24 cellular contexts compared by ENCODE assay signal in the genomic region with DNA sequence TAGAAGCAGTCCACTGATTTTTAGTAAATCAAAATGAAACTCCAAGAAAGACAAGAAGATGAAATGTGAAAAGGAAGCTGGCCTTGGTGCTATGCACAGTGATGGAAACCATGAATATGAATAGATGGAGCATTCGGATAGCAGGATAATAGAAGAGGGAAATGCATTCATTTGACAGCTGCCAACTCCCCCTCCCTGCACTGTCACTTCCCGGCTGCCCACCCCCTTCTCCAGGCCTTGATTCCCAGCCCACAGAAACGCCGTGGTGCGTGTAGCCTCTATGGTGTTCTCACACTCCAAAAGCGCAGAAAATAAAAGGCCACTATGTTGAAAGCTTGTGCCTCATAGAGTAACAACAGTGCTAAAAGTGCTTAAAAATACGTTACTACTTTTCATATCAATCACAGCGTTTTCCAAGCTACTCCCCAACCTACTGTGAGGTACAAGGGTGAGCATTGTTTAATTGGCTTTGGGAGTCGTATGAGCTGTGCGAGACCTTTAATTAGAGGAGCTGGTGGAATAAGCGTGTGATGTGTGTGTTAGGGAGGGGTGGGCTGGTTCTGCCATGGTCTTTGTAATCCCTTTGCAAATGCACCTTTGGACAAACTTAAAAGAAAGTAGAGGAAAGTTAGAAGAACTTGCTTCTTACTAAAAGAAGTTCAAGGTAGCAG. TPM values are rescaled to one million over a fixed set of nuclear protein-coding genes. Genes with fewer than 3 reads are reported as not detected.
DNase-seq lines count a peak whose midpoint lies in the region; ATAC-seq, FAIRE-seq and TF ChIP-seq lines count a peak whose summit lies in the region.
"Had no signal": no experiment of that assay in that cellular context is flagged by ENCODE, and none has a peak within 500 bp of the region (broad histone marks: within the 10 kb centered on the region; RNA-seq: fewer than 3 reads in every experiment).

No MANE protein-coding gene starts in this region.

- 90% methylated on average over 9 of the region's 11 CpGs for WGBS in mammary epithelial cell (ENCODE audit: low coverage, missing lambda C conversion rate)
- WGBS in trophoblast cell (ENCODE audit: extremely low coverage, insufficient coverage, insufficient read length): 100% methylated on average over 3 of the region's 11 CpGs
- WGBS in HepG2 (ENCODE audit: low lambda C conversion rate): 44% methylated on average over 11 of the region's 11 CpGs

- no peak overlapping the region for H2BK12ac ChIP-seq in trophoblast cell (ENCODE audit: low read length)

- H2AFZ ChIP-seq in mammary epithelial cell (ENCODE audit: low read depth, low read length): no peak overlapping the region
- H2AFZ ChIP-seq in trophoblast cell (ENCODE audit: insufficient read depth, low read length, poor library complexity): no peak overlapping the region
- H2AFZ ChIP-seq in HepG2 (ENCODE audit: low read length): no peak overlapping the region

- DNase-seq in mammary epithelial cell (no peak), trophoblast cell (no peak), MV-4-11 (lab: John Stamatoyannopoulos, UW) (no peak), HepG2 (ENCODE audit: low spot score) (no peak), SKM-1 (lab: John Stamatoyannopoulos, UW; ENCODE audit: unreplicated experiment) (no peak)
- DNase-seq: activated naive CD8-positive, alpha-beta T cell treated with anti-CD3 and anti-CD28 coated beads, Interleukin-2, amount 50 U/mL, for 24 hours; CD4-positive, alpha-beta memory T cell; Karpas-422; kidney glomerular epithelial cell; NCI-H1417 treated with DMSO at 0.1 percent for 48 hours; NCI-H2227 treated with DMSO at 0.1 percent for 48 hours; Right ventricle myocardium superior; T-helper 1 cell; uterus; WERI-Rb-1 had no signal

- no peak overlapping the region for H2AK5ac ChIP-seq in trophoblast cell (ENCODE audit: low read length)

- H3K27ac ChIP-seq in HUES6 (ENCODE audit: low read depth, low read length): no peak overlapping the region
- H3K27ac ChIP-seq in mammary epithelial cell (ENCODE audit: insufficient read depth, low read depth, low read length): peak overlapping the region; percentile 86
- H3K27ac ChIP-seq in iPS-20b (ENCODE audit: low read length): no peak overlapping the region
- H3K27ac ChIP-seq in trophoblast cell (ENCODE audit: low read depth, low read length): no peak overlapping the region
- no peak overlapping the region for H3K27ac ChIP-seq in HepG2 (ENCODE audit: extremely low read length, insufficient read depth, low read length)
- H3K27ac ChIP-seq: uterus, WERI-Rb-1 had no signal

- no peak for TF ChIP-seq POLR2A in HepG2 (IDR thresholded peaks at IDR 0.05; ENCODE audit: insufficient read depth in 1 of 2, low read depth in 2 of 2, low read length in 2 of 2)

- H3K79me2 ChIP-seq in mammary epithelial cell (ENCODE audit: insufficient read depth, low read length) (peaks cover 58% of the 10 kb centered on the region), trophoblast cell (ENCODE audit: control insufficient read depth, insufficient read depth, low read length, poor library complexity) (peaks cover 1% of the 10 kb centered on the region), HepG2 (ENCODE audit: insufficient read depth, low read length) (no peaks in the 10 kb centered on the region)

- H3K14ac ChIP-seq in trophoblast cell (ENCODE audit: low read length): no peak overlapping the region

- H3K36me3 ChIP-seq in HUES6 (ENCODE audit: control insufficient read depth, insufficient read depth, low read length) (no peaks in the 10 kb centered on the region), mammary epithelial cell (ENCODE audit: insufficient read depth, low read length) (no peaks in the 10 kb centered on the region), iPS-20b (ENCODE audit: insufficient read depth, low read depth, low read length) (no peaks in the 10 kb centered on the region), trophoblast cell (ENCODE audit: control insufficient read depth in 1 of 2, insufficient read depth in 2 of 2, low read length in 2 of 2) (no peaks in the 10 kb centered on the region), HepG2 (replicated peaks in 1 of 2; ENCODE audit: control insufficient read depth in 1 of 2, insufficient read depth in 2 of 2, low read length in 2 of 2) (no peaks in the 10 kb centered on the region)
- H3K36me3 ChIP-seq: uterus, WERI-Rb-1 had no signal

- no peaks in the 10 kb centered on the region for H3K27me3 ChIP-seq in HUES6 (ENCODE audit: control insufficient read depth, insufficient read depth, low read length)
- H3K27me3 ChIP-seq in mammary epithelial cell (ENCODE audit: insufficient read depth, low read length): no peaks in the 10 kb centered on the region
- H3K27me3 ChIP-seq in iPS-20b (ENCODE audit: insufficient read depth, low read length): no peaks in the 10 kb centered on the region
- no peaks in the 10 kb centered on the region for H3K27me3 ChIP-seq in trophoblast cell (ENCODE audit: insufficient read depth, low read length)
- H3K27me3 ChIP-seq in HepG2 (ENCODE audit: control insufficient read depth in 1 of 2, insufficient read depth in 2 of 2, low read length in 2 of 2): no peaks in the 10 kb centered on the region
- H3K27me3 ChIP-seq: uterus had no signal

- no peak overlapping the region for H3K23ac ChIP-seq in trophoblast cell (ENCODE audit: low read length)

- H3K4me1 ChIP-seq in HUES6 (ENCODE audit: control insufficient read depth, insufficient read depth, low read length): peaks cover 46% of the 10 kb centered on the region
- H3K4me1 ChIP-seq in mammary epithelial cell (ENCODE audit: insufficient read depth, low read length): peaks cover 48% of the 10 kb centered on the region
- H3K4me1 ChIP-seq in iPS-20b (ENCODE audit: insufficient read depth, low read length): peaks cover 45% of the 10 kb centered on the region
- H3K4me1 ChIP-seq in trophoblast cell (ENCODE audit: control insufficient read depth in 1 of 2, insufficient read depth in 2 of 2, low read length in 2 of 2): peaks cover 2 to 4% of the 10 kb centered on the region in 2 experiments
- H3K4me1 ChIP-seq in HepG2 (ENCODE audit: insufficient read depth, low read length): no peaks in the 10 kb centered on the region

- H2BK120ac ChIP-seq in trophoblast cell (ENCODE audit: insufficient read depth, low read length, poor library complexity): no peak overlapping the region

- no peak overlapping the region for H3K9ac ChIP-seq in HUES6 (ENCODE audit: low read length)
- no peak overlapping the region for H3K9ac ChIP-seq in mammary epithelial cell (ENCODE audit: insufficient read depth, low read length)
- no peak overlapping the region; the same call in 1 of the 2 replicates for H3K9ac ChIP-seq in iPS-20b (ENCODE audit: low read depth, low read length)
- H3K9ac ChIP-seq in trophoblast cell (ENCODE audit: low read length): no peak overlapping the region
- no peak overlapping the region for H3K9ac ChIP-seq in HepG2 (ENCODE audit: insufficient read depth, low read depth, low read length)

- POLR2A ChIA-PET in HepG2 (lab: Yijun Ruan, JAX): no interaction called here

- H3K4me2 ChIP-seq in mammary epithelial cell (ENCODE audit: insufficient read depth, low read depth, low read length): peak overlapping the region; percentile 77
- no peak overlapping the region for H3K4me2 ChIP-seq in trophoblast cell (ENCODE audit: low read length)
- H3K4me2 ChIP-seq in HepG2 (ENCODE audit: low read depth, low read length): no peak overlapping the region

- intact Hi-C loops in mammary epithelial cell (cut with micrococcal nuclease): loop anchor here (2.0 to 5.0 kb wide), 2 partner anchors 31 to 71 kb away; a partner anchor contains a TSS
- intact Hi-C loops in HepG2 (cut with micrococcal nuclease; ENCODE audit: unreplicated experiment): no loop called here

- no peak for TF ChIP-seq CTCF in mammary epithelial cell (conservative IDR thresholded peaks at IDR 0.05 in 1 of 2, IDR thresholded peaks at IDR 0.05 in 1 of 2; ENCODE audit: extremely low read depth in 1 of 2, insufficient read depth in 1 of 2, low read depth in 1 of 2, low read length in 2 of 2)
- no peak for TF ChIP-seq CTCF in HepG2 (CRISPR knock-in tag; IDR thresholded peaks at IDR 0.05)

- no peak overlapping the region for H2BK5ac ChIP-seq in trophoblast cell (ENCODE audit: low read depth, low read length, poor library complexity)

- no peak for TF ChIP-seq RAD21 in HepG2 (CRISPR knock-in tag; IDR thresholded peaks at IDR 0.05)

- no peak overlapping the region for H3K18ac ChIP-seq in trophoblast cell (ENCODE audit: low read length)

- no peak overlapping the region for H4K8ac ChIP-seq in trophoblast cell (ENCODE audit: low read depth, low read length)

- no TSS peak for BruUV-seq in mammary epithelial cell (replicated peaks; lab: Mats Ljungman, UMichigan)
- BruUV-seq in HepG2 (replicated peaks; lab: Mats Ljungman, UMichigan): no TSS peak

- H3K9me3 ChIP-seq in HUES6 (ENCODE audit: control insufficient read depth, insufficient read depth, low read depth, low read length): 0 out of 2 replicates have a peak, but pooled peaks cover 7% of the 10 kb centered on the region
- no peaks in the 10 kb centered on the region for H3K9me3 ChIP-seq in mammary epithelial cell (replicated peaks; ENCODE audit: insufficient read depth, low read length)
- H3K9me3 ChIP-seq in iPS-20b (ENCODE audit: insufficient read depth, low read depth, low read length): no peaks in the 10 kb centered on the region
- no peaks in the 10 kb centered on the region for H3K9me3 ChIP-seq in trophoblast cell (ENCODE audit: insufficient read depth, low read depth, low read length)
- H3K9me3 ChIP-seq in HepG2 (ENCODE audit: low read length): no peaks in the 10 kb centered on the region
- H3K9me3 ChIP-seq: uterus had no signal

- no peaks in the 10 kb centered on the region for H3K79me1 ChIP-seq in trophoblast cell (ENCODE audit: low read length)

- H3K4ac ChIP-seq in trophoblast cell (ENCODE audit: low read depth, low read length): peak overlapping the region; percentile 29

- dilution Hi-C loops in mammary epithelial cell (cut with HindIII; ENCODE audit: low sequenced_read_pairs): no loop called here

- CTCF ChIA-PET in mammary epithelial cell (lab: Charles Lee; ENCODE audit: low non-redundant PET): no interaction called here
- CTCF ChIA-PET in HepG2 (lab: Yijun Ruan, JAX; ENCODE audit: low intra/inter-chr PET ratio, low total read pairs): no interaction called here

- TF ChIP-seq EP300 in HepG2 (IDR thresholded peaks at IDR 0.05; ENCODE audit: low read depth in 2 of 2, low read length in 2 of 2) (no peak), HepG2 (CRISPR knock-in tag; IDR thresholded peaks at IDR 0.05; ENCODE audit: borderline replicate concordance) (no peak)

- H4K12ac ChIP-seq in trophoblast cell (ENCODE audit: low read depth, low read length): no peak overlapping the region

- H3K4me3 ChIP-seq in HUES6 (ENCODE audit: low read depth, low read length) (0 out of 2 replicates have a peak overlapping the region, but pooled peaks have one; percentile 8), mammary epithelial cell (replicated peaks in 1 of 3; ENCODE audit: insufficient read depth in 1 of 3, low read depth in 2 of 3, low read length in 3 of 3) (no peak overlapping the region), iPS-20b (ENCODE audit: low read length) (peak overlapping the region; percentile 55), trophoblast cell (ENCODE audit: low read depth, low read length) (no peak overlapping the region), HepG2 (replicated peaks in 1 of 3; ENCODE audit: insufficient read depth in 1 of 3, low read depth in 2 of 3, low read length in 3 of 3) (no peak overlapping the region)
- H3K4me3 ChIP-seq: uterus had no signal

- in situ Hi-C loops in mammary epithelial cell (cut with MboI; ENCODE audit: low sequenced_read_pairs in 2 of 2): no loop called here
- in situ Hi-C loops in HepG2 (cut with HindIII; ENCODE audit: extremely low pct_ligation_motif_present, low pct_unique_long_range_greater_than_20kb): no loop called here

- no peak overlapping the region for H4K91ac ChIP-seq in trophoblast cell (ENCODE audit: low read depth, low read length)

- FAIRE-seq in HepG2 (lab: Jason Lieb, UNC): no peak

- H4K20me1 ChIP-seq in mammary epithelial cell (ENCODE audit: insufficient read depth, low read length) (no peaks in the 10 kb centered on the region), HepG2 (ENCODE audit: insufficient read depth, low read length) (no peaks in the 10 kb centered on the region)

- ATAC-seq in GM19035 (IDR thresholded peaks at IDR 0.05; ENCODE audit: unreplicated experiment) (no peak), HepG2 (no peak)
- ATAC-seq: activated naive CD8-positive, alpha-beta T cell treated with anti-CD3 and anti-CD28 coated beads, Interleukin-2, amount 50 U/mL, for 24 hours; activated T-helper 17 cell treated with anti-CD3 and anti-CD28 coated beads, Interleukin-2, amount 50 U/mL, for 72 hours had no signal

RNA-seq across cellular contexts. Expression of a gene that starts 26.1 kb away (rescaled TPM):
- total RNA-seq in mammary epithelial cell (not detected), HepG2 (2016; rRNA removed; fragmentation: Illumina TruSeq; extraction: Trizol) (not detected in 2 replicates)
- polyA plus RNA-seq in mammary epithelial cell (not detected), HepG2 (2011; rRNA removed) (not detected in 2 replicates)
- polyA minus RNA-seq in mammary epithelial cell: not detected
- polyA plus RNA-seq in trophoblast cell (2013): not detected in 2 replicates
- total RNA-seq in HepG2 (2016; cell fraction: cytosol; rRNA removed; fragmentation: Illumina TruSeq; extraction: Trizol; ENCODE audit: low read depth): not detected in 2 replicates
- total RNA-seq in HepG2 (2016; cell fraction: insoluble cytoplasmic fraction; rRNA removed; fragmentation: Illumina TruSeq; extraction: Trizol): not detected in 2 replicates
- not detected in 2 replicates for total RNA-seq in HepG2 (2016; cell fraction: membrane; rRNA removed; fragmentation: Illumina TruSeq; extraction: Trizol)
- total RNA-seq in HepG2 (2016; cell fraction: nucleus; rRNA removed; fragmentation: Illumina TruSeq; extraction: Trizol): not detected in 2 replicates
- not detected in 2 replicates for polyA plus RNA-seq in HepG2 (2011; cell fraction: cytosol; rRNA removed)
- not detected in 2 replicates for polyA plus RNA-seq in HepG2 (2011; cell fraction: nucleus; rRNA removed)
- not detected in 2 replicates for polyA plus RNA-seq in HepG2 (2012)
- polyA plus RNA-seq in HepG2 (2016; cell fraction: cytosol; fragmentation: Illumina TruSeq; extraction: Trizol; ENCODE audit: low read depth): not detected in 2 replicates
- polyA plus RNA-seq in HepG2 (2016; cell fraction: insoluble cytoplasmic fraction; fragmentation: Illumina TruSeq; extraction: Trizol; ENCODE audit: low read depth): not detected in 2 replicates
- not detected in 2 replicates for polyA plus RNA-seq in HepG2 (2016; cell fraction: membrane; fragmentation: Illumina TruSeq; extraction: Trizol; ENCODE audit: low read depth)
- not detected in 2 replicates for polyA plus RNA-seq in HepG2 (2016; cell fraction: nucleus; fragmentation: Illumina TruSeq; extraction: Trizol; ENCODE audit: insufficient read depth, low read depth)
- polyA minus RNA-seq in HepG2 (2011; rRNA and poly(A)+ RNA removed; ENCODE audit: low replicate concordance): not detected in 2 replicates
- not detected in 2 replicates for polyA minus RNA-seq in HepG2 (2011; cell fraction: cytosol; rRNA and poly(A)+ RNA removed)
- not detected in 2 replicates for polyA minus RNA-seq in HepG2 (2011; cell fraction: nucleus; rRNA and poly(A)+ RNA removed)
- total RNA-seq: activated CD8-positive, alpha-beta memory T cell treated with anti-CD3 and anti-CD28 coated beads for 36 hours; activated T-helper 17 cell treated with anti-CD3 and anti-CD28 coated beads, Interleukin-2, amount 50 U/mL, for 72 hours; CD4-positive, alpha-beta memory T cell; chondrocyte; glomerular endothelial cell; renal cortical epithelial cell; Right ventricle myocardium superior; uterus had no signal
- polyA plus RNA-seq: AG04450; CD4-positive, alpha-beta memory T cell had no signal

RNA-seq across cellular contexts. Expression of a gene that starts 31.6 kb away (rescaled TPM):
- total RNA-seq in mammary epithelial cell (10 to 100 TPM; 18.8 to 19.3 TPM), HepG2 (2016; rRNA removed; fragmentation: Illumina TruSeq; extraction: Trizol) (0.03 and 0.09 TPM in 2 replicates)
- polyA plus RNA-seq in mammary epithelial cell (14.9 TPM), HepG2 (2011; rRNA removed) (0.03 TPM in 2 replicates)
- polyA minus RNA-seq in mammary epithelial cell: 27.4 TPM
- 24.9 and 25.0 TPM in 2 replicates for polyA plus RNA-seq in trophoblast cell (2013)
- total RNA-seq in HepG2 (2016; cell fraction: cytosol; rRNA removed; fragmentation: Illumina TruSeq; extraction: Trizol; ENCODE audit: low read depth): not detected in 2 replicates
- total RNA-seq in HepG2 (2016; cell fraction: insoluble cytoplasmic fraction; rRNA removed; fragmentation: Illumina TruSeq; extraction: Trizol): 0.06 TPM in 2 replicates
- 0.03 and 0.09 TPM in 2 replicates for total RNA-seq in HepG2 (2016; cell fraction: membrane; rRNA removed; fragmentation: Illumina TruSeq; extraction: Trizol)
- total RNA-seq in HepG2 (2016; cell fraction: nucleus; rRNA removed; fragmentation: Illumina TruSeq; extraction: Trizol): not detected in 2 replicates
- 0.01 and 0.03 TPM in 2 replicates for polyA plus RNA-seq in HepG2 (2011; cell fraction: cytosol; rRNA removed)
- 0.03 and 0.07 TPM in 2 replicates for polyA plus RNA-seq in HepG2 (2011; cell fraction: nucleus; rRNA removed)
- polyA plus RNA-seq in HepG2 (2012): 0.04 and 0.09 TPM in 2 replicates
- not detected in 2 replicates for polyA plus RNA-seq in HepG2 (2016; cell fraction: cytosol; fragmentation: Illumina TruSeq; extraction: Trizol; ENCODE audit: low read depth)
- polyA plus RNA-seq in HepG2 (2016; cell fraction: insoluble cytoplasmic fraction; fragmentation: Illumina TruSeq; extraction: Trizol; ENCODE audit: low read depth): 0.07 and 0.10 TPM in 2 replicates
- polyA plus RNA-seq in HepG2 (2016; cell fraction: membrane; fragmentation: Illumina TruSeq; extraction: Trizol; ENCODE audit: low read depth): 0.03 TPM in 1 of 2 replicates, not detected in the other
- 0.11 TPM in 1 of 2 replicates, not detected in the other for polyA plus RNA-seq in HepG2 (2016; cell fraction: nucleus; fragmentation: Illumina TruSeq; extraction: Trizol; ENCODE audit: insufficient read depth, low read depth)
- 0.02 and 15.4 TPM in 2 replicates for polyA minus RNA-seq in HepG2 (2011; rRNA and poly(A)+ RNA removed; ENCODE audit: low replicate concordance)
- not detected in 2 replicates for polyA minus RNA-seq in HepG2 (2011; cell fraction: cytosol; rRNA and poly(A)+ RNA removed)
- 0.12 TPM in 1 of 2 replicates, not detected in the other for polyA minus RNA-seq in HepG2 (2011; cell fraction: nucleus; rRNA and poly(A)+ RNA removed)

Comparison
In these comparisons a context has a peak if more than half of its experiments do, and no peak if none do; other contexts are left out.
1. H3K4me3 ChIP-seq: peak in HUES6 (single experiment) and iPS-20b (single experiment); none in mammary epithelial cell (0 of 3), trophoblast cell (single experiment) and HepG2 (0 of 3).
2. RNA of a gene that starts 31.6 kb away (total RNA-seq): 18.8 to 19.3 TPM in mammary epithelial cell; 0.03 to 0.09 TPM in HepG2; every median in the first group is over 10 times any median in the second.